Comparison of ENCODE assay signal across 8 cellular contexts in the genomic region with DNA sequence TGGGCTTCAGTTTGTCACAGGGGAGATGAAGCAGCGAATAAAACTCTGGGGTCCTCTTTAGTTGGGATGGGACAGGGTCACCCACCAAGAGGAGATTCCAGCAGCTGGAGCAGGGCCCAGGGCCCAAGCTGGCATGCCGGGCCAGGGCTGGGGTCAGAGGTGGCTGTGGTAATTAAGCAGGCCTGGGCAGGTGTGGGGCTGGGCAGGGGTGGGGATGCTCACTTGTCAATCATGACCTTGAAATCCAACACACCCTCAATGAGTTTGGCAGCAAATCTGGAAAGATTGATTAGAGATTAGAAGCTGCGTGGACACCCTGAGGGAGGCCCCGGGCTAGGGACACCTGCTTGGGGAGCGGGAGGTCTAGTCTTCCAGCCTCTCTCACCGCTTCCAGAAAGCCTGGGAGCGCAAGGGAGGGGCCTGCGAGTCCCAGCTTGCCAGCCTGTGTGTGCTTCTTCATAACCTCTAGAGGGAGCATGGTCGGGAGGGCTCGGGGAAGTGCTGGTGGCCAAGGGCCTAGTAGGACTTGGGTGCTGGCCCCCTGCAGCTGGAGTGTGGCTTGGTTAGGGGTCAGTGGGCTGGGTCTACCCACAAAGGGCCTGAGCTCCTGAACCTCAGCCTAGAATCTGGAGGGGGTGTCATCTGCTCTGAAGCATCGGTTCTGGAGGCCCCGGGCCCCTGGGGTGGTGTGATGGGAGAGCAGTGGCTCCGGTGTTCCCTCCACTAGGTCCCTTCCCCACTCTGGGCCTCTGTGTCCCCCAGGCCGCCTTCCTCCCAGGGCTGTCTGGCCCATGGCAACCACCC. TPM values are rescaled to one million over a fixed set of nuclear protein-coding genes. Genes with fewer than 3 reads are reported as not detected.
DNase-seq lines count a peak whose midpoint lies in the region; ATAC-seq, FAIRE-seq and TF ChIP-seq lines count a peak whose summit lies in the region.

No MANE protein-coding gene starts in this region.

- DNase-seq in AG20443 (ENCODE audit: low spot score) (peak; percentile 79), GM13976 (ENCODE audit: low spot score) (peak; percentile 74), NCI-H748 (lab: John Stamatoyannopoulos, UW; ENCODE audit: unreplicated experiment) (peak; percentile 60), K562 (ENCODE audit: extremely low read depth in 1 of 4, low spot score in 3 of 4) (peak; percentile 63 to 82 (median 71)), kidney tubule cell (ENCODE audit: low spot score) (peak; percentile 45), upper lobe of right lung (no peak), coronary artery (ENCODE audit: low spot score) (no peak)

- H3K4me3 ChIP-seq in K562 (no peak overlapping the region), upper lobe of right lung (no peak overlapping the region), coronary artery (no peak overlapping the region)

- H3K36me3 ChIP-seq in K562 (ENCODE audit: control insufficient read depth, insufficient read depth, low read length) (peaks cover 3% of the 10 kb centered on the region; the same call in 1 of the 3 replicates), upper lobe of right lung (no peaks in the 10 kb centered on the region)

- no peaks in the 10 kb centered on the region for H4K20me1 ChIP-seq in K562 (replicated peaks; ENCODE audit: control insufficient read depth, insufficient read depth, low read length)

- POLR2A ChIA-PET in K562 (lab: Yijun Ruan, JAX) = interaction anchor here (0.7 to 1.0 kb wide), 4 partner anchors 9 to 274 kb away, joined by 3 to 5 read pairs (median 3); partner anchors contain the start of gene SPOUT1

- peak; percentile 90 for FAIRE-seq in K562 (lab: Jason Lieb, UNC)

- peak overlapping the region in 1 of 2 experiments; percentile 72; a peak in 1 of 4 replicates for H3K9ac ChIP-seq in K562 (ENCODE audit: insufficient read depth in 1 of 2, low read depth in 2 of 2, low read length in 2 of 2)

- in situ Hi-C loops in GM13976 (cut with MboI; ENCODE audit: low sequenced_read_pairs, unreplicated experiment) (no loop called here), K562 (cut with MboI) (no loop called here)

- peak; percentile 11 to 20; a peak in 1 of 4 replicates for TF ChIP-seq RAD21 in K562 (CRISPR knock-in tag; conservative IDR thresholded peaks at IDR 0.05 in 1 of 2, IDR thresholded peaks at IDR 0.05 in 1 of 2)

- TF ChIP-seq CTCF in GM13976 (IDR thresholded peaks at IDR 0.05; ENCODE audit: borderline replicate concordance, control extremely low read depth, extremely low read depth, insufficient read depth, missing control alignments) = peak; percentile 31
- TF ChIP-seq CTCF in K562 (IDR thresholded peaks at IDR 0.05 in 2 of 3, conservative IDR thresholded peaks at IDR 0.05 in 1 of 3; ENCODE audit: insufficient read depth in 2 of 3, low read depth in 1 of 3, low read length in 3 of 3) = peak; percentile 75 to 87 (median 75)
- peak; percentile 42 for TF ChIP-seq CTCF in upper lobe of right lung (IDR thresholded peaks at IDR 0.05)
- TF ChIP-seq CTCF in coronary artery (IDR thresholded peaks at IDR 0.05) = no peak

- no peak for TF ChIP-seq EP300 in K562 (IDR thresholded peaks at IDR 0.05; ENCODE audit: low read length)

- no peak for TF ChIP-seq POLR2A in K562 (conservative IDR thresholded peaks at IDR 0.05)

- H3K79me2 ChIP-seq in K562 (ENCODE audit: control insufficient read depth, insufficient read depth, low read length) = no peaks in the 10 kb centered on the region

- H3K9me1 ChIP-seq in K562 (ENCODE audit: control insufficient read depth, insufficient read depth, low read length) = peaks cover 3% of the 10 kb centered on the region

- intact Hi-C loops in K562 (cut with micrococcal nuclease) = no loop called here
- intact Hi-C loops in upper lobe of right lung (cut with DNase I) = no loop called here

- 0 out of 2 replicates have a peak overlapping the region, but pooled peaks have one; percentile 28 for H2AFZ ChIP-seq in K562 (ENCODE audit: low read depth, low read length)

- no peak overlapping the region; the same call in 1 of the 2 replicates for H3K4me2 ChIP-seq in K562 (ENCODE audit: insufficient read depth, low read length)

- H3K27me3 ChIP-seq in K562 (ENCODE audit: control insufficient read depth in 2 of 2, insufficient read depth in 2 of 2, low read length in 2 of 2) (no peaks in the 10 kb centered on the region), upper lobe of right lung (no peaks in the 10 kb centered on the region)

- BruUV-seq in K562 (replicated peaks; lab: Mats Ljungman, UMichigan) = no TSS peak

- H3K27ac ChIP-seq in K562 (ENCODE audit: extremely low read depth, low read depth, low read length) (no peak overlapping the region), upper lobe of right lung (no peak overlapping the region), coronary artery (no peak overlapping the region)

- H3K9me3 ChIP-seq in K562 (replicated peaks; ENCODE audit: control insufficient read depth, insufficient read depth, low read depth, low read length) = no peaks in the 10 kb centered on the region
- no peaks in the 10 kb centered on the region for H3K9me3 ChIP-seq in upper lobe of right lung

- CTCF ChIA-PET in K562 (lab: Yijun Ruan, JAX; ENCODE audit: low intra/inter-chr PET ratio) = no interaction called here

- H3K4me1 ChIP-seq in K562 (replicated peaks in 1 of 2; ENCODE audit: control insufficient read depth in 2 of 2, insufficient read depth in 2 of 2, low read length in 2 of 2) = peaks cover 14 to 39% of the 10 kb centered on the region in 2 experiments
- H3K4me1 ChIP-seq in upper lobe of right lung = no peaks in the 10 kb centered on the region

- WGBS in K562 (ENCODE audit: insufficient coverage, low coverage, missing lambda C conversion rate) = 38% methylated on average over 11 of the region's 14 CpGs

- ATAC-seq in K562 (peak; percentile 98), upper lobe of right lung (peak; percentile 63), GM19452 (IDR thresholded peaks at IDR 0.05; ENCODE audit: unreplicated experiment) (no peak)

RNA-seq across cellular contexts. Expression of gene CRAT, which starts 7.6 kb away (rescaled TPM):
- total RNA-seq in K562 (2011; cell fraction: chromatin; rRNA removed; ENCODE audit: low replicate concordance) = 9.6 and 13.0 TPM in 2 replicates
- total RNA-seq in K562 (2011; cell fraction: nucleolus; rRNA removed) = 6.7 and 10.3 TPM in 2 replicates
- total RNA-seq in K562 (2011; cell fraction: nucleoplasm; rRNA removed) = 6.0 and 8.1 TPM in 2 replicates
- total RNA-seq in K562 (2014; rRNA removed) (8.2 and 10.1 TPM in 2 replicates), K562 (2014; rRNA removed; fragmentation: Illumina TruSeq; extraction: Trizol) (2.7 and 3.7 TPM in 2 replicates), K562 (2015; rRNA removed; fragmentation: Illumina TruSeq; extraction: Trizol) (4.7 and 4.8 TPM in 2 replicates), K562 (2021) (13.8 and 14.8 TPM in 2 replicates), upper lobe of right lung (22.8 TPM)
- polyA plus RNA-seq in K562 (2011; rRNA removed) (5.4 and 9.6 TPM in 2 replicates), K562 (2014; fragmentation: Illumina TruSeq; extraction: Trizol) (7.4 and 11.7 TPM in 2 replicates), K562 (2014; fragmentation: Nextera tagmentation; extraction: Ambion mirVana) (under 1 TPM; 0.20 to 0.67 TPM), K562 (2014; rRNA removed) (6.2 and 6.3 TPM in 2 replicates)
- polyA plus RNA-seq in K562 (2011; cell fraction: cytosol; rRNA removed) = 8.6 and 11.9 TPM in 2 replicates
- 12.2 and 15.8 TPM in 2 replicates for polyA plus RNA-seq in K562 (2011; cell fraction: nucleus; rRNA removed)
- 10.9 and 22.6 TPM in 2 replicates for polyA plus RNA-seq in K562 (2012)
- 5.0 and 5.1 TPM in 2 replicates for polyA minus RNA-seq in K562 (2011; rRNA and poly(A)+ RNA removed)
- polyA minus RNA-seq in K562 (2011; cell fraction: cytosol; rRNA and poly(A)+ RNA removed) = 7.5 and 12.5 TPM in 2 replicates
- polyA minus RNA-seq in K562 (2011; cell fraction: nucleus; rRNA and poly(A)+ RNA removed) = 2.2 and 4.3 TPM in 2 replicates

RNA-seq across cellular contexts. Expression of gene PTPA, which starts 8.2 kb away (rescaled TPM):
- 42.2 and 97.6 TPM in 2 replicates for total RNA-seq in K562 (2011; cell fraction: chromatin; rRNA removed; ENCODE audit: low replicate concordance)
- 57.8 and 60.5 TPM in 2 replicates for total RNA-seq in K562 (2011; cell fraction: nucleolus; rRNA removed)
- total RNA-seq in K562 (2011; cell fraction: nucleoplasm; rRNA removed) = 50.5 and 57.4 TPM in 2 replicates
- total RNA-seq in K562 (2014; rRNA removed) (87.7 and 122 TPM in 2 replicates), K562 (2014; rRNA removed; fragmentation: Illumina TruSeq; extraction: Trizol) (54.0 and 58.6 TPM in 2 replicates), K562 (2015; rRNA removed; fragmentation: Illumina TruSeq; extraction: Trizol) (73.0 and 77.4 TPM in 2 replicates), K562 (2021) (109 and 119 TPM in 2 replicates), upper lobe of right lung (115 TPM)
- polyA plus RNA-seq in K562 (2011; rRNA removed) (106 and 121 TPM in 2 replicates), K562 (2014; fragmentation: Illumina TruSeq; extraction: Trizol) (72.6 and 83.7 TPM in 2 replicates), K562 (2014; fragmentation: Nextera tagmentation; extraction: Ambion mirVana) (1 to 10 TPM; 1.7 to 3.4 TPM), K562 (2014; rRNA removed) (60.6 and 66.3 TPM in 2 replicates)
- 85.0 and 104 TPM in 2 replicates for polyA plus RNA-seq in K562 (2011; cell fraction: cytosol; rRNA removed)
- 59.1 and 61.5 TPM in 2 replicates for polyA plus RNA-seq in K562 (2011; cell fraction: nucleus; rRNA removed)
- polyA plus RNA-seq in K562 (2012) = 76.9 and 94.0 TPM in 2 replicates
- polyA minus RNA-seq in K562 (2011; rRNA and poly(A)+ RNA removed) = 99.5 and 120 TPM in 2 replicates
- polyA minus RNA-seq in K562 (2011; cell fraction: cytosol; rRNA and poly(A)+ RNA removed) = 61.5 and 61.9 TPM in 2 replicates
- 15.3 and 28.9 TPM in 2 replicates for polyA minus RNA-seq in K562 (2011; cell fraction: nucleus; rRNA and poly(A)+ RNA removed)

RNA-seq across cellular contexts. Expression of gene DOLPP1, which starts 22.1 kb away (rescaled TPM):
- total RNA-seq in K562 (2011; cell fraction: chromatin; rRNA removed; ENCODE audit: low replicate concordance) = 25.1 and 61.9 TPM in 2 replicates
- 71.3 and 71.4 TPM in 2 replicates for total RNA-seq in K562 (2011; cell fraction: nucleolus; rRNA removed)
- total RNA-seq in K562 (2011; cell fraction: nucleoplasm; rRNA removed) = 60.4 and 62.9 TPM in 2 replicates
- total RNA-seq in K562 (2014; rRNA removed) (25.2 and 28.7 TPM in 2 replicates), K562 (2014; rRNA removed; fragmentation: Illumina TruSeq; extraction: Trizol) (16.1 and 20.1 TPM in 2 replicates), K562 (2015; rRNA removed; fragmentation: Illumina TruSeq; extraction: Trizol) (29.8 and 30.5 TPM in 2 replicates), K562 (2021) (37.5 and 39.8 TPM in 2 replicates), upper lobe of right lung (13.2 TPM)
- polyA plus RNA-seq in K562 (2011; rRNA removed) (33.4 and 36.2 TPM in 2 replicates), K562 (2014; fragmentation: Illumina TruSeq; extraction: Trizol) (34.6 and 38.7 TPM in 2 replicates), K562 (2014; fragmentation: Nextera tagmentation; extraction: Ambion mirVana) (10 to 100 TPM in 1 of 2 experiments, 1 to 10 TPM in 1; 3.0 to 19.2 TPM), K562 (2014; rRNA removed) (36.5 and 40.5 TPM in 2 replicates)
- 45.2 and 65.3 TPM in 2 replicates for polyA plus RNA-seq in K562 (2011; cell fraction: cytosol; rRNA removed)
- polyA plus RNA-seq in K562 (2011; cell fraction: nucleus; rRNA removed) = 50.0 and 61.6 TPM in 2 replicates
- 21.4 and 22.1 TPM in 2 replicates for polyA plus RNA-seq in K562 (2012)
- 19.4 and 20.2 TPM in 2 replicates for polyA minus RNA-seq in K562 (2011; rRNA and poly(A)+ RNA removed)
- 11.6 and 13.9 TPM in 2 replicates for polyA minus RNA-seq in K562 (2011; cell fraction: cytosol; rRNA and poly(A)+ RNA removed)
- 9.4 and 14.6 TPM in 2 replicates for polyA minus RNA-seq in K562 (2011; cell fraction: nucleus; rRNA and poly(A)+ RNA removed)

Comparison
In these comparisons a context has a peak if more than half of its experiments do, and no peak if none do; other contexts are left out.
1. DNase-seq: peak in AG20443 (single experiment), GM13976 (single experiment), NCI-H748 (single experiment), K562 (4 of 4) and kidney tubule cell (single experiment); none in upper lobe of right lung (single experiment) and coronary artery (single experiment).